15 cellular contexts compared by ENCODE assay signal in the genomic region with DNA sequence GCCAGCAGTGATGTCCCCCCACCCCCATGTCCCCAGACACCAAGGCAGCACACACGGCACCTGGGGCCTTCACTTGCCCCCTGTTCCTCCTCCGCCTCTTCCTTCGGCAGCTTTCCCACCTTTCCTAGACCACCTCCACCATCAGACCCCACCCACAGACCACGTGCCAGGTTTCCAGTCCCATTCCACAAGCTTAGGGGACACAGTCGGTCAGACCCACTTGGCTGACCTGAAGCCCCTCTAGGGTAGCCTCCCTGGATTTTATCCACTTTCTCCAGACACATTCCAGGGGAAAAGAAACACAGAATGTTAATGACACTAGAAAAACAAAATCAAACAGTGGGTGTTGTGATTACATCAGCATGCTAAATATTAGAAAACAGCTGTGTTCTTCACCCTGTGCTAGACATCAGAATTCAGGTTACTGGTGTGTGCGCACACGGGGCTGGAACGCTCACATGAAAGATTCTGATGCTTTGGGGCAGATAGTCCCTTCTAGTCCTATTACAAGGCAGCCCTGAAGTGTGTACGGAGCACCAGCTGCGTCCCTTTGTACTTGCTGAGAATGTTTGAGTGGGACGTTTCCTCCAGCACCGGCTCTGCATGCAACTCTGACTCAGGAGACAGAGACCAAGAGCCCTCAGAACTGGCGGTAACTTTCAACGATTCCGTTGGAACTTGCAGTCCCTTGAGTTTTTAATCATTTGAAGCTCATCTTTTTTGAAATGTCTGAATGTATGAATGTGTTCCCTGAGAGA.
A peak's percentile ranks its signal among the peaks of the same experiment; 100 is the strongest.
DNase-seq lines count a peak whose midpoint lies in the region; ATAC-seq and TF ChIP-seq lines count a peak whose summit lies in the region.
"Had no signal": no experiment of that assay in that cellular context is flagged by ENCODE, and none has a peak within 500 bp of the region (broad histone marks: within the 10 kb centered on the region; RNA-seq: fewer than 3 reads in every experiment).

No MANE protein-coding gene starts in this region.

- TF ChIP-seq POLR2A in right lobe of liver (IDR thresholded peaks at IDR 0.05) = peak; percentile 12

- no peaks in the 10 kb centered on the region for H3K9me3 ChIP-seq in right atrium auricular region
- no peaks in the 10 kb centered on the region for H3K9me3 ChIP-seq in right lobe of liver
- no peaks in the 10 kb centered on the region for H3K9me3 ChIP-seq in upper lobe of right lung

- no peaks in the 10 kb centered on the region for H3K27me3 ChIP-seq in right atrium auricular region
- no peaks in the 10 kb centered on the region for H3K27me3 ChIP-seq in right lobe of liver
- peaks cover 12% of the 10 kb centered on the region for H3K27me3 ChIP-seq in upper lobe of right lung

- no peaks in the 10 kb centered on the region for H3K4me1 ChIP-seq in right atrium auricular region
- peaks cover 0 to 47% (median 17%) of the 10 kb centered on the region in 4 donors for H3K4me1 ChIP-seq in right lobe of liver
- no peaks in the 10 kb centered on the region for H3K4me1 ChIP-seq in upper lobe of right lung
- H3K4me1 ChIP-seq: parathyroid adenoma had no signal

- TF ChIP-seq CTCF in right atrium auricular region (IDR thresholded peaks at IDR 0.05) (no peak), right lobe of liver (IDR thresholded peaks at IDR 0.05) (no peak), upper lobe of right lung (IDR thresholded peaks at IDR 0.05) (no peak)

- H3K4me3 ChIP-seq in right atrium auricular region (no peak overlapping the region), right lobe of liver (peak overlapping the region in 1 of 3 donors; percentile 14), upper lobe of right lung (no peak overlapping the region)
- H3K4me3 ChIP-seq: heart left ventricle had no signal

- 21% methylated on average over 13 of the region's 15 CpGs for WGBS in right lobe of liver (ENCODE audit: insufficient coverage, low coverage, low lambda C conversion rate, missing lambda C conversion rate)

- no peaks in the 10 kb centered on the region for H3K36me3 ChIP-seq in right atrium auricular region
- no peaks in the 10 kb centered on the region for H3K36me3 ChIP-seq in right lobe of liver
- no peaks in the 10 kb centered on the region for H3K36me3 ChIP-seq in upper lobe of right lung
- H3K36me3 ChIP-seq: heart left ventricle had no signal

- intact Hi-C loops in cardiac septum (cut with DNase I) = no loop called here
- intact Hi-C loops in right lobe of liver (cut with DNase I) = no loop called here
- intact Hi-C loops in upper lobe of right lung (cut with DNase I) = no loop called here

- DNase-seq in cardiac septum (ENCODE audit: low spot score) (peak; percentile 46), right atrium auricular region (ENCODE audit: low spot score) (no peak), NCI-H510A (lab: John Stamatoyannopoulos, UW) (peak; percentile 40), right lobe of liver (peak; percentile 14 to 37 (median 26)), upper lobe of right lung (peak; percentile 11), germinal center (ENCODE audit: low spot score) (no peak)
- DNase-seq in stimulated activated CD4-positive, alpha-beta T cell treated with anti-CD3 and anti-CD28 coated beads, Interleukin-2, amount 100 ng/mL, for 24 hours = no peak
- DNase-seq: activated CD4-positive, alpha-beta T cell treated with anti-CD3 and anti-CD28 coated beads for 1 hour; DMS 273 treated with DMSO at 0.1 percent for 48 hours; NCI-H2171 treated with DMSO at 0.1 percent for 48 hours; OCI-M1; T-helper 9 cell had no signal

- H3K27ac ChIP-seq in right atrium auricular region (no peak overlapping the region), right lobe of liver (peak overlapping the region in 2 of 3 donors; percentile 14 to 33), upper lobe of right lung (no peak overlapping the region)
- H3K27ac ChIP-seq: heart left ventricle, parathyroid adenoma had no signal

- ATAC-seq in right lobe of liver (peak; percentile 33 to 61 (median 52)), upper lobe of right lung (no peak), HG03378 (IDR thresholded peaks at IDR 0.05; ENCODE audit: unreplicated experiment) (no peak)
- ATAC-seq: heart left ventricle had no signal

Comparison
In these comparisons a context has a peak if more than half of its experiments do, and no peak if none do; other contexts are left out.
1. DNase-seq: peak in cardiac septum (single experiment), NCI-H510A (single experiment), right lobe of liver (3 of 3) and upper lobe of right lung (single experiment); none in right atrium auricular region (single experiment), germinal center (single experiment) and stimulated activated CD4-positive, alpha-beta T cell treated with anti-CD3 and anti-CD28 coated beads, Interleukin-2, amount 100 ng/mL, for 24 hours (0 of 2).
2. H3K27ac ChIP-seq: peak in right lobe of liver (2 of 3); none in right atrium auricular region (0 of 2) and upper lobe of right lung (single experiment).
3. ATAC-seq: peak in right lobe of liver (4 of 4); none in upper lobe of right lung (single experiment) and HG03378 (single experiment).